Comparison of ENCODE assay signal across 1 cellular context in genomic region chr14:50394713-50395112, GRCh38.
TF ChIP-seq lines count a peak whose summit lies in the region.

No MANE protein-coding gene starts in this region.

TF ChIP-seq in GM23338, 12 proteins besides CTCF, POLR2A, EP300 and RAD21 (continued from another document):
- no peak for TF ChIP-seq ZNF462 (CRISPR knock-in tag; IDR thresholded peaks at IDR 0.05)
- no peak for TF ChIP-seq STAT1 (IDR thresholded peaks at IDR 0.05; ENCODE audit: unreplicated experiment)
- no peak for TF ChIP-seq JUNB (IDR thresholded peaks at IDR 0.05; ENCODE audit: unreplicated experiment)
- no peak for TF ChIP-seq ZNF331 (CRISPR knock-in tag; IDR thresholded peaks at IDR 0.05; ENCODE audit: low read depth)
- no peak for TF ChIP-seq ETS1 (IDR thresholded peaks at IDR 0.05)
